ENCODE assay signal across 1 cellular context in the genomic region with DNA sequence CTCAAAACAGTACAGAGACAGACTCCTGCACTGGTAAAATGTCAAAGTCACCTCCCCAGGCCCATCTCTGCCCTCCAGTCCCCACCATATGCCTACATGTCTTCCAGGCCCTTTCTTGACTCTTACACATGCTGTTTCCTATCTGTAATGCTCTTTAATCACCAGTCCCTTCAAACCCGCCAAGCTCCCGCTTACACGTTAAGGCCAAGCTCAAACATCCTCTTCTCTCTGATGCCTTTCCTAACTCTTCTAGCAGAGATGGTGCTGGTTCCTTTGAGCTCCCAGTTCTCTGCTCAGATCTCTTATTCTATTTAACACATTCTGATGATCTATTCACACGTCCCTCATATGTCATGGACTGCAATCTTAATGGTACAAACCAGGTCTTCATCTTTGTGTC.
TF ChIP-seq lines count a peak whose summit lies in the region.

No MANE protein-coding gene starts in this region.

TF ChIP-seq in HepG2, 621 proteins besides CTCF, POLR2A, EP300 and RAD21 (continued from another document and continues in another):
- TF ChIP-seq, protein P1, sequence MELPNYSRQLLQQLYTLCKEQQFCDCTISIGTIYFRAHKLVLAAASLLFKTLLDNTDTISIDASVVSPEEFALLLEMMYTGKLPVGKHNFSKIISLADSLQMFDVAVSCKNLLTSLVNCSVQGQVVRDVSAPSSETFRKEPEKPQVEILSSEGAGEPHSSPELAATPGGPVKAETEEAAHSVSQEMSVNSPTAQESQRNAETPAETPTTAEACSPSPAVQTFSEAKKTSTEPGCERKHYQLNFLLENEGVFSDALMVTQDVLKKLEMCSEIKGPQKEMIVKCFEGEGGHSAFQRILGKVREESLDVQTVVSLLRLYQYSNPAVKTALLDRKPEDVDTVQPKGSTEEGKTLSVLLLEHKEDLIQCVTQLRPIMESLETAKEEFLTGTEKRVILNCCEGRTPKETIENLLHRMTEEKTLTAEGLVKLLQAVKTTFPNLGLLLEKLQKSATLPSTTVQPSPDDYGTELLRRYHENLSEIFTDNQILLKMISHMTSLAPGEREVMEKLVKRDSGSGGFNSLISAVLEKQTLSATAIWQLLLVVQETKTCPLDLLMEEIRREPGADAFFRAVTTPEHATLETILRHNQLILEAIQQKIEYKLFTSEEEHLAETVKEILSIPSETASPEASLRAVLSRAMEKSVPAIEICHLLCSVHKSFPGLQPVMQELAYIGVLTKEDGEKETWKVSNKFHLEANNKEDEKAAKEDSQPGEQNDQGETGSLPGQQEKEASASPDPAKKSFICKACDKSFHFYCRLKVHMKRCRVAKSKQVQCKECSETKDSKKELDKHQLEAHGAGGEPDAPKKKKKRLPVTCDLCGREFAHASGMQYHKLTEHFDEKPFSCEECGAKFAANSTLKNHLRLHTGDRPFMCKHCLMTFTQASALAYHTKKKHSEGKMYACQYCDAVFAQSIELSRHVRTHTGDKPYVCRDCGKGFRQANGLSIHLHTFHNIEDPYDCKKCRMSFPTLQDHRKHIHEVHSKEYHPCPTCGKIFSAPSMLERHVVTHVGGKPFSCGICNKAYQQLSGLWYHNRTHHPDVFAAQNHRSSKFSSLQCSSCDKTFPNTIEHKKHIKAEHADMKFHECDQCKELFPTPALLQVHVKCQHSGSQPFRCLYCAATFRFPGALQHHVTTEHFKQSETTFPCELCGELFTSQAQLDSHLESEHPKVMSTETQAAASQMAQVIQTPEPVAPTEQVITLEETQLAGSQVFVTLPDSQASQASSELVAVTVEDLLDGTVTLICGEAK (IDR thresholded peaks at IDR 0.05) = no peak
- TF ChIP-seq, protein P1 (CRISPR knock-in tag; IDR thresholded peaks at IDR 0.05) = no peak
- TF ChIP-seq ZFY (CRISPR knock-in tag; IDR thresholded peaks at IDR 0.05) (0 out of 2 replicates have a peak, but pooled peaks have one; percentile 22), ZNF350 (CRISPR knock-in tag; IDR thresholded peaks at IDR 0.05; ENCODE audit: borderline replicate concordance, low read depth) (0 out of 2 replicates have a peak, but pooled peaks have one; percentile 5), ZNF292 (CRISPR knock-in tag; IDR thresholded peaks at IDR 0.05; ENCODE audit: borderline replicate concordance, low read depth) (no peak), NFYC (CRISPR knock-in tag; IDR thresholded peaks at IDR 0.05) (no peak), NR2F2 (IDR thresholded peaks at IDR 0.05; ENCODE audit: borderline replicate concordance, low read depth) (no peak), E2F1 (CRISPR knock-in tag; IDR thresholded peaks at IDR 0.05) (no peak), TBP (CRISPR knock-in tag; IDR thresholded peaks at IDR 0.05) (no peak), ZNF577 (CRISPR knock-in tag; IDR thresholded peaks at IDR 0.05; ENCODE audit: borderline replicate concordance, low read depth) (no peak), TCF7L2 (IDR thresholded peaks at IDR 0.05; ENCODE audit: low read depth, low read length) (no peak), ZNF484 (CRISPR knock-in tag; IDR thresholded peaks at IDR 0.05; ENCODE audit: borderline replicate concordance, low read depth) (no peak), ZNF326 (CRISPR knock-in tag; IDR thresholded peaks at IDR 0.05; ENCODE audit: borderline replicate concordance) (no peak), ZNF619 (CRISPR knock-in tag; IDR thresholded peaks at IDR 0.05) (no peak), ZNF468 (CRISPR knock-in tag; IDR thresholded peaks at IDR 0.05) (0 out of 2 replicates have a peak, but pooled peaks have one; percentile 44), MAX (IDR thresholded peaks at IDR 0.05) (0 out of 2 replicates have a peak, but pooled peaks have one; percentile 6), ZNF607 (CRISPR knock-in tag; IDR thresholded peaks at IDR 0.05; ENCODE audit: borderline replicate concordance) (no peak), ZFX (CRISPR knock-in tag; IDR thresholded peaks at IDR 0.05; ENCODE audit: low read depth) (0 out of 2 replicates have a peak, but pooled peaks have one; percentile 29), HNRNPUL1 (IDR thresholded peaks at IDR 0.05; ENCODE audit: low read depth, low read length) (no peak), NCOR1 (IDR thresholded peaks at IDR 0.05; ENCODE audit: borderline replicate concordance, low read length) (no peak), ZBTB33 (CRISPR knock-in tag; IDR thresholded peaks at IDR 0.05) (peak; percentile 96), ZNF563 (CRISPR knock-in tag; IDR thresholded peaks at IDR 0.05) (no peak), ZNF501 (CRISPR knock-in tag; IDR thresholded peaks at IDR 0.05) (peak; percentile 32; the same call in 1 of the 2 replicates), KDM6A (CRISPR knock-in tag; IDR thresholded peaks at IDR 0.05; ENCODE audit: low read depth) (no peak), AKAP8 (CRISPR knock-in tag; IDR thresholded peaks at IDR 0.05) (no peak), ZKSCAN5 (CRISPR knock-in tag; IDR thresholded peaks at IDR 0.05) (no peak), ZNF775 (CRISPR knock-in tag; IDR thresholded peaks at IDR 0.05; ENCODE audit: borderline replicate concordance) (no peak), NFE2L2 (IDR thresholded peaks at IDR 0.05; ENCODE audit: low read length) (no peak), HBP1 (CRISPR knock-in tag; IDR thresholded peaks at IDR 0.05; ENCODE audit: low read depth) (no peak), SYNCRIP (IDR thresholded peaks at IDR 0.05; ENCODE audit: insufficient read depth, low read depth, low read length) (no peak)
- TF ChIP-seq, protein P2, sequence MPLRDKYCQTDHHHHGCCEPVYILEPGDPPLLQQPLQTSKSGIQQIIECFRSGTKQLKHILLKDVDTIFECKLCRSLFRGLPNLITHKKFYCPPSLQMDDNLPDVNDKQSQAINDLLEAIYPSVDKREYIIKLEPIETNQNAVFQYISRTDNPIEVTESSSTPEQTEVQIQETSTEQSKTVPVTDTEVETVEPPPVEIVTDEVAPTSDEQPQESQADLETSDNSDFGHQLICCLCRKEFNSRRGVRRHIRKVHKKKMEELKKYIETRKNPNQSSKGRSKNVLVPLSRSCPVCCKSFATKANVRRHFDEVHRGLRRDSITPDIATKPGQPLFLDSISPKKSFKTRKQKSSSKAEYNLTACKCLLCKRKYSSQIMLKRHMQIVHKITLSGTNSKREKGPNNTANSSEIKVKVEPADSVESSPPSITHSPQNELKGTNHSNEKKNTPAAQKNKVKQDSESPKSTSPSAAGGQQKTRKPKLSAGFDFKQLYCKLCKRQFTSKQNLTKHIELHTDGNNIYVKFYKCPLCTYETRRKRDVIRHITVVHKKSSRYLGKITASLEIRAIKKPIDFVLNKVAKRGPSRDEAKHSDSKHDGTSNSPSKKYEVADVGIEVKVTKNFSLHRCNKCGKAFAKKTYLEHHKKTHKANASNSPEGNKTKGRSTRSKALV (CRISPR knock-in tag; IDR thresholded peaks at IDR 0.05) = no peak
- TF ChIP-seq, protein P3, sequence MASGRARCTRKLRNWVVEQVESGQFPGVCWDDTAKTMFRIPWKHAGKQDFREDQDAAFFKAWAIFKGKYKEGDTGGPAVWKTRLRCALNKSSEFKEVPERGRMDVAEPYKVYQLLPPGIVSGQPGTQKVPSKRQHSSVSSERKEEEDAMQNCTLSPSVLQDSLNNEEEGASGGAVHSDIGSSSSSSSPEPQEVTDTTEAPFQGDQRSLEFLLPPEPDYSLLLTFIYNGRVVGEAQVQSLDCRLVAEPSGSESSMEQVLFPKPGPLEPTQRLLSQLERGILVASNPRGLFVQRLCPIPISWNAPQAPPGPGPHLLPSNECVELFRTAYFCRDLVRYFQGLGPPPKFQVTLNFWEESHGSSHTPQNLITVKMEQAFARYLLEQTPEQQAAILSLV (CRISPR knock-in tag; IDR thresholded peaks at IDR 0.05; ENCODE audit: borderline replicate concordance) = no peak
- TF ChIP-seq, protein P4, sequence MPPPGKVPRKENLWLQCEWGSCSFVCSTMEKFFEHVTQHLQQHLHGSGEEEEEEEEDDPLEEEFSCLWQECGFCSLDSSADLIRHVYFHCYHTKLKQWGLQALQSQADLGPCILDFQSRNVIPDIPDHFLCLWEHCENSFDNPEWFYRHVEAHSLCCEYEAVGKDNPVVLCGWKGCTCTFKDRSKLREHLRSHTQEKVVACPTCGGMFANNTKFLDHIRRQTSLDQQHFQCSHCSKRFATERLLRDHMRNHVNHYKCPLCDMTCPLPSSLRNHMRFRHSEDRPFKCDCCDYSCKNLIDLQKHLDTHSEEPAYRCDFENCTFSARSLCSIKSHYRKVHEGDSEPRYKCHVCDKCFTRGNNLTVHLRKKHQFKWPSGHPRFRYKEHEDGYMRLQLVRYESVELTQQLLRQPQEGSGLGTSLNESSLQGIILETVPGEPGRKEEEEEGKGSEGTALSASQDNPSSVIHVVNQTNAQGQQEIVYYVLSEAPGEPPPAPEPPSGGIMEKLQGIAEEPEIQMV (CRISPR knock-in tag; IDR thresholded peaks at IDR 0.05; ENCODE audit: low read depth) = no peak
- TF ChIP-seq, protein P5, sequence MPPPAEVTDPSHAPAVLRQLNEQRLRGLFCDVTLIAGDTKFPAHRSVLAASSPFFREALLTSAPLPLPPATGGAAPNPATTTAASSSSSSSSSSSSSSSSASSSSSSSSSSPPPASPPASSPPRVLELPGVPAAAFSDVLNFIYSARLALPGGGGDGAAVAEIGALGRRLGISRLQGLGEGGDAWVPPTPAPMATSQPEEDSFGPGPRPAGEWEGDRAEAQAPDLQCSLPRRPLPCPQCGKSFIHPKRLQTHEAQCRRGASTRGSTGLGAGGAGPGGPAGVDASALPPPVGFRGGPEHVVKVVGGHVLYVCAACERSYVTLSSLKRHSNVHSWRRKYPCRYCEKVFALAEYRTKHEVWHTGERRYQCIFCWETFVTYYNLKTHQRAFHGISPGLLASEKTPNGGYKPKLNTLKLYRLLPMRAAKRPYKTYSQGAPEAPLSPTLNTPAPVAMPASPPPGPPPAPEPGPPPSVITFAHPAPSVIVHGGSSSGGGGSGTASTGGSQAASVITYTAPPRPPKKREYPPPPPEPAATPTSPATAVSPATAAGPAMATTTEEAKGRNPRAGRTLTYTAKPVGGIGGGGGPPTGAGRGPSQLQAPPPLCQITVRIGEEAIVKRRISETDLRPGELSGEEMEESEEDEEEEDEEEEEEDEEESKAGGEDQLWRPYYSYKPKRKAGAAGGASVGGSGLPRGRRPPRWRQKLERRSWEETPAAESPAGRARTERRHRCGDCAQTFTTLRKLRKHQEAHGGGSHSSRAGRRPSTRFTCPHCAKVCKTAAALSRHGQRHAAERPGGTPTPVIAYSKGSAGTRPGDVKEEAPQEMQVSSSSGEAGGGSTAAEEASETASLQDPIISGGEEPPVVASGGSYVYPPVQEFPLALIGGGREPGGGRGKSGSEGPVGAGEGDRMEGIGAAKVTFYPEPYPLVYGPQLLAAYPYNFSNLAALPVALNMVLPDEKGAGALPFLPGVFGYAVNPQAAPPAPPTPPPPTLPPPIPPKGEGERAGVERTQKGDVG (CRISPR knock-in tag; IDR thresholded peaks at IDR 0.05; ENCODE audit: borderline replicate concordance) = 0 out of 2 replicates have a peak, but pooled peaks have one; percentile 32
